ENCODE assay signal across 2 cellular contexts in the genomic region with DNA sequence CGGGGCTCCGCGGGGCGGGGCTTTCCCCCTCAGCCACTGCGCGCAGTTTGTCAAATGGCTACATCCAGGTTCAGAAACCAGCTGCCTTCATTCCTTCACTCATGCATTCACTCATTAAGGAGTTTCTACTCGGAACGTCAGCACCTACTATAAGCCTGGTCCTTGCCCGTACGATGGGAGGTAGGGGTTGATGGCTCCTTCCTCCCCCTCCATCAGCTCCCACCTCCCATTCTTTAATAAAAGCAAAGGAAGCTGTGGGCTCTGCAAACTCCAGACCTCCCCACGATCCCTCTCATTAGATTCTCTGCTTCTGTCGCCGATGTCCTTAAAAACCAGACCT.
TF ChIP-seq lines count a peak whose summit lies in the region.

No MANE protein-coding gene starts in this region.

TF ChIP-seq in GM23338, 12 proteins besides CTCF, POLR2A, EP300 and RAD21 (continued from another document):
- TF ChIP-seq, protein P1, sequence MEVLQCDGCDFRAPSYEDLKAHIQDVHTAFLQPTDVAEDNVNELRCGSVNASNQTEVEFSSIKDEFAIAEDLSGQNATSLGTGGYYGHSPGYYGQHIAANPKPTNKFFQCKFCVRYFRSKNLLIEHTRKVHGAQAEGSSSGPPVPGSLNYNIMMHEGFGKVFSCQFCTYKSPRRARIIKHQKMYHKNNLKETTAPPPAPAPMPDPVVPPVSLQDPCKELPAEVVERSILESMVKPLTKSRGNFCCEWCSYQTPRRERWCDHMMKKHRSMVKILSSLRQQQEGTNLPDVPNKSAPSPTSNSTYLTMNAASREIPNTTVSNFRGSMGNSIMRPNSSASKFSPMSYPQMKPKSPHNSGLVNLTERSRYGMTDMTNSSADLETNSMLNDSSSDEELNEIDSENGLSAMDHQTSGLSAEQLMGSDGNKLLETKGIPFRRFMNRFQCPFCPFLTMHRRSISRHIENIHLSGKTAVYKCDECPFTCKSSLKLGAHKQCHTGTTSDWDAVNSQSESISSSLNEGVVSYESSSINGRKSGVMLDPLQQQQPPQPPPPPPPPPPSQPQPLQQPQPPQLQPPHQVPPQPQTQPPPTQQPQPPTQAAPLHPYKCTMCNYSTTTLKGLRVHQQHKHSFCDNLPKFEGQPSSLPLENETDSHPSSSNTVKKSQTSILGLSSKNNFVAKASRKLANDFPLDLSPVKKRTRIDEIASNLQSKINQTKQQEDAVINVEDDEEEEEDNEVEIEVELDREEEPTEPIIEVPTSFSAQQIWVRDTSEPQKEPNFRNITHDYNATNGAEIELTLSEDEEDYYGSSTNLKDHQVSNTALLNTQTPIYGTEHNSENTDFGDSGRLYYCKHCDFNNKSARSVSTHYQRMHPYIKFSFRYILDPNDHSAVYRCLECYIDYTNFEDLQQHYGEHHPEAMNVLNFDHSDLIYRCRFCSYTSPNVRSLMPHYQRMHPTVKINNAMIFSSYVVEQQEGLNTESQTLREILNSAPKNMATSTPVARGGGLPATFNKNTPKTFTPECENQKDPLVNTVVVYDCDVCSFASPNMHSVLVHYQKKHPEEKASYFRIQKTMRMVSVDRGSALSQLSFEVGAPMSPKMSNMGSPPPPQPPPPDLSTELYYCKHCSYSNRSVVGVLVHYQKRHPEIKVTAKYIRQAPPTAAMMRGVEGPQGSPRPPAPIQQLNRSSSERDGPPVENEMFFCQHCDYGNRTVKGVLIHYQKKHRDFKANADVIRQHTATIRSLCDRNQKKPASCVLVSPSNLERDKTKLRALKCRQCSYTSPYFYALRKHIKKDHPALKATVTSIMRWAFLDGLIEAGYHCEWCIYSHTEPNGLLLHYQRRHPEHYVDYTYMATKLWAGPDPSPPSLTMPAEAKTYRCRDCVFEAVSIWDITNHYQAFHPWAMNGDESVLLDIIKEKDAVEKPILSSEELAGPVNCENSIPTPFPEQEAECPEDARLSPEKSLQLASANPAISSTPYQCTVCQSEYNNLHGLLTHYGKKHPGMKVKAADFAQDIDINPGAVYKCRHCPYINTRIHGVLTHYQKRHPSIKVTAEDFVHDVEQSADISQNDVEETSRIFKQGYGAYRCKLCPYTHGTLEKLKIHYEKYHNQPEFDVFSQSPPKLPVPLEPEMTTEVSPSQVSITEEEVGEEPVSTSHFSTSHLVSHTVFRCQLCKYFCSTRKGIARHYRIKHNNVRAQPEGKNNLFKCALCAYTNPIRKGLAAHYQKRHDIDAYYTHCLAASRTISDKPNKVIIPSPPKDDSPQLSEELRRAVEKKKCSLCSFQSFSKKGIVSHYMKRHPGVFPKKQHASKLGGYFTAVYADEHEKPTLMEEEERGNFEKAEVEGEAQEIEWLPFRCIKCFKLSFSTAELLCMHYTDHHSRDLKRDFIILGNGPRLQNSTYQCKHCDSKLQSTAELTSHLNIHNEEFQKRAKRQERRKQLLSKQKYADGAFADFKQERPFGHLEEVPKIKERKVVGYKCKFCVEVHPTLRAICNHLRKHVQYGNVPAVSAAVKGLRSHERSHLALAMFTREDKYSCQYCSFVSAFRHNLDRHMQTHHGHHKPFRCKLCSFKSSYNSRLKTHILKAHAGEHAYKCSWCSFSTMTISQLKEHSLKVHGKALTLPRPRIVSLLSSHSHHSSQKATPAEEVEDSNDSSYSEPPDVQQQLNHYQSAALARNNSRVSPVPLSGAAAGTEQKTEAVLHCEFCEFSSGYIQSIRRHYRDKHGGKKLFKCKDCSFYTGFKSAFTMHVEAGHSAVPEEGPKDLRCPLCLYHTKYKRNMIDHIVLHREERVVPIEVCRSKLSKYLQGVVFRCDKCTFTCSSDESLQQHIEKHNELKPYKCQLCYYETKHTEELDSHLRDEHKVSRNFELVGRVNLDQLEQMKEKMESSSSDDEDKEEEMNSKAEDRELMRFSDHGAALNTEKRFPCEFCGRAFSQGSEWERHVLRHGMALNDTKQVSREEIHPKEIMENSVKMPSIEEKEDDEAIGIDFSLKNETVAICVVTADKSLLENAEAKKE (CRISPR knock-in tag; IDR thresholded peaks at IDR 0.05), result no peak

TF ChIP-seq in WTC11, 78 proteins besides CTCF, POLR2A, EP300 and RAD21 (continued from another document):
- TF ChIP-seq, protein P2, sequence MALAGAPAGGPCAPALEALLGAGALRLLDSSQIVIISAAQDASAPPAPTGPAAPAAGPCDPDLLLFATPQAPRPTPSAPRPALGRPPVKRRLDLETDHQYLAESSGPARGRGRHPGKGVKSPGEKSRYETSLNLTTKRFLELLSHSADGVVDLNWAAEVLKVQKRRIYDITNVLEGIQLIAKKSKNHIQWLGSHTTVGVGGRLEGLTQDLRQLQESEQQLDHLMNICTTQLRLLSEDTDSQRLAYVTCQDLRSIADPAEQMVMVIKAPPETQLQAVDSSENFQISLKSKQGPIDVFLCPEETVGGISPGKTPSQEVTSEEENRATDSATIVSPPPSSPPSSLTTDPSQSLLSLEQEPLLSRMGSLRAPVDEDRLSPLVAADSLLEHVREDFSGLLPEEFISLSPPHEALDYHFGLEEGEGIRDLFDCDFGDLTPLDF (CRISPR knock-in tag; IDR thresholded peaks at IDR 0.05), result no peak
- no peak for TF ChIP-seq ZNF671 (CRISPR knock-in tag; IDR thresholded peaks at IDR 0.05)
- TF ChIP-seq, protein P3, sequence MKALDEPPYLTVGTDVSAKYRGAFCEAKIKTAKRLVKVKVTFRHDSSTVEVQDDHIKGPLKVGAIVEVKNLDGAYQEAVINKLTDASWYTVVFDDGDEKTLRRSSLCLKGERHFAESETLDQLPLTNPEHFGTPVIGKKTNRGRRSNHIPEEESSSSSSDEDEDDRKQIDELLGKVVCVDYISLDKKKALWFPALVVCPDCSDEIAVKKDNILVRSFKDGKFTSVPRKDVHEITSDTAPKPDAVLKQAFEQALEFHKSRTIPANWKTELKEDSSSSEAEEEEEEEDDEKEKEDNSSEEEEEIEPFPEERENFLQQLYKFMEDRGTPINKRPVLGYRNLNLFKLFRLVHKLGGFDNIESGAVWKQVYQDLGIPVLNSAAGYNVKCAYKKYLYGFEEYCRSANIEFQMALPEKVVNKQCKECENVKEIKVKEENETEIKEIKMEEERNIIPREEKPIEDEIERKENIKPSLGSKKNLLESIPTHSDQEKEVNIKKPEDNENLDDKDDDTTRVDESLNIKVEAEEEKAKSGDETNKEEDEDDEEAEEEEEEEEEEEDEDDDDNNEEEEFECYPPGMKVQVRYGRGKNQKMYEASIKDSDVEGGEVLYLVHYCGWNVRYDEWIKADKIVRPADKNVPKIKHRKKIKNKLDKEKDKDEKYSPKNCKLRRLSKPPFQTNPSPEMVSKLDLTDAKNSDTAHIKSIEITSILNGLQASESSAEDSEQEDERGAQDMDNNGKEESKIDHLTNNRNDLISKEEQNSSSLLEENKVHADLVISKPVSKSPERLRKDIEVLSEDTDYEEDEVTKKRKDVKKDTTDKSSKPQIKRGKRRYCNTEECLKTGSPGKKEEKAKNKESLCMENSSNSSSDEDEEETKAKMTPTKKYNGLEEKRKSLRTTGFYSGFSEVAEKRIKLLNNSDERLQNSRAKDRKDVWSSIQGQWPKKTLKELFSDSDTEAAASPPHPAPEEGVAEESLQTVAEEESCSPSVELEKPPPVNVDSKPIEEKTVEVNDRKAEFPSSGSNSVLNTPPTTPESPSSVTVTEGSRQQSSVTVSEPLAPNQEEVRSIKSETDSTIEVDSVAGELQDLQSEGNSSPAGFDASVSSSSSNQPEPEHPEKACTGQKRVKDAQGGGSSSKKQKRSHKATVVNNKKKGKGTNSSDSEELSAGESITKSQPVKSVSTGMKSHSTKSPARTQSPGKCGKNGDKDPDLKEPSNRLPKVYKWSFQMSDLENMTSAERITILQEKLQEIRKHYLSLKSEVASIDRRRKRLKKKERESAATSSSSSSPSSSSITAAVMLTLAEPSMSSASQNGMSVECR (CRISPR knock-in tag; IDR thresholded peaks at IDR 0.05; ENCODE audit: borderline replicate concordance), result no peak
- TF ChIP-seq, protein P4, sequence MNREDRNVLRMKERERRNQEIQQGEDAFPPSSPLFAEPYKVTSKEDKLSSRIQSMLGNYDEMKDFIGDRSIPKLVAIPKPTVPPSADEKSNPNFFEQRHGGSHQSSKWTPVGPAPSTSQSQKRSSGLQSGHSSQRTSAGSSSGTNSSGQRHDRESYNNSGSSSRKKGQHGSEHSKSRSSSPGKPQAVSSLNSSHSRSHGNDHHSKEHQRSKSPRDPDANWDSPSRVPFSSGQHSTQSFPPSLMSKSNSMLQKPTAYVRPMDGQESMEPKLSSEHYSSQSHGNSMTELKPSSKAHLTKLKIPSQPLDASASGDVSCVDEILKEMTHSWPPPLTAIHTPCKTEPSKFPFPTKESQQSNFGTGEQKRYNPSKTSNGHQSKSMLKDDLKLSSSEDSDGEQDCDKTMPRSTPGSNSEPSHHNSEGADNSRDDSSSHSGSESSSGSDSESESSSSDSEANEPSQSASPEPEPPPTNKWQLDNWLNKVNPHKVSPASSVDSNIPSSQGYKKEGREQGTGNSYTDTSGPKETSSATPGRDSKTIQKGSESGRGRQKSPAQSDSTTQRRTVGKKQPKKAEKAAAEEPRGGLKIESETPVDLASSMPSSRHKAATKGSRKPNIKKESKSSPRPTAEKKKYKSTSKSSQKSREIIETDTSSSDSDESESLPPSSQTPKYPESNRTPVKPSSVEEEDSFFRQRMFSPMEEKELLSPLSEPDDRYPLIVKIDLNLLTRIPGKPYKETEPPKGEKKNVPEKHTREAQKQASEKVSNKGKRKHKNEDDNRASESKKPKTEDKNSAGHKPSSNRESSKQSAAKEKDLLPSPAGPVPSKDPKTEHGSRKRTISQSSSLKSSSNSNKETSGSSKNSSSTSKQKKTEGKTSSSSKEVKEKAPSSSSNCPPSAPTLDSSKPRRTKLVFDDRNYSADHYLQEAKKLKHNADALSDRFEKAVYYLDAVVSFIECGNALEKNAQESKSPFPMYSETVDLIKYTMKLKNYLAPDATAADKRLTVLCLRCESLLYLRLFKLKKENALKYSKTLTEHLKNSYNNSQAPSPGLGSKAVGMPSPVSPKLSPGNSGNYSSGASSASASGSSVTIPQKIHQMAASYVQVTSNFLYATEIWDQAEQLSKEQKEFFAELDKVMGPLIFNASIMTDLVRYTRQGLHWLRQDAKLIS (CRISPR knock-in tag; IDR thresholded peaks at IDR 0.05; ENCODE audit: borderline replicate concordance), result no peak
- TF ChIP-seq, protein P5, sequence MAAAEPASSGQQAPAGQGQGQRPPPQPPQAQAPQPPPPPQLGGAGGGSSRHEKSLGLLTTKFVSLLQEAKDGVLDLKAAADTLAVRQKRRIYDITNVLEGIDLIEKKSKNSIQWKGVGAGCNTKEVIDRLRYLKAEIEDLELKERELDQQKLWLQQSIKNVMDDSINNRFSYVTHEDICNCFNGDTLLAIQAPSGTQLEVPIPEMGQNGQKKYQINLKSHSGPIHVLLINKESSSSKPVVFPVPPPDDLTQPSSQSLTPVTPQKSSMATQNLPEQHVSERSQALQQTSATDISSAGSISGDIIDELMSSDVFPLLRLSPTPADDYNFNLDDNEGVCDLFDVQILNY (CRISPR knock-in tag; IDR thresholded peaks at IDR 0.05), result no peak
- TF ChIP-seq HMGA2 (CRISPR knock-in tag; IDR thresholded peaks at IDR 0.05), result no peak
